In the genomic region with DNA sequence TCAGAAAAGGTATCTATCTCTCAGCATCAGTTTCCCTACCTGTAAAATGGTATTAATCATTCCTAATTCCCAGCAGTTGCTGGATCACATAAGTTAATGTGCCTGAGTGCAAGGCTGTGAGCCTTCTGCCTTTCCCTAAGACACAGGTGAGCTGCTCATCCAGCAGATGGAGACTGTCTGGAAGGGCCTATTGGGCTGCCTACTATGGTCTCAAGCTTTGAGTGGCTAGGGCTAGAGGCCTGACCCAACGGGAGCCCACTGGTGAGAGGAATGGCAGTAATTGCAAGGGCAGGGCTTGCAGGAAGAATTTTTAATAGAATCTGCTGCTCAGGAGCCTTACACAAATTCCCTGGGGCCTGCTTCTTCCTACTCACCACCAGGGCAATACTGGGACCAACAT, we compare ENCODE assay signal across 28 cellular contexts. TPM values are rescaled to one million over a fixed set of nuclear protein-coding genes. Genes with fewer than 3 reads are reported as not detected.
"Had no signal": no experiment of that assay in that cellular context is flagged by ENCODE, and none has a peak within 500 bp of the region (broad histone marks: within the 10 kb centered on the region; RNA-seq: fewer than 3 reads in every experiment).

No MANE protein-coding gene starts in this region.

- H3K36me3 ChIP-seq: esophagus muscularis mucosa, neutrophil, pancreas, right atrium auricular region, thyroid gland had no signal

- H3K27ac Mint-ChIP-seq: activated naive CD4-positive, alpha-beta T cell treated with anti-CD3 and anti-CD28 coated beads, Interleukin-2, amount 50 U/mL, for 72 hours; activated T-helper 17 cell treated with anti-CD3 and anti-CD28 coated beads, Interleukin-2, amount 50 U/mL, for 72 hours; brain; nephron had no signal

- DNase-seq: activated CD4-positive, alpha-beta T cell treated with anti-CD3 and anti-CD28 coated beads for 1 hour; activated T-cell treated with anti-CD3 and anti-CD28 coated beads, Interleukin-2, amount 50 U/mL, for 1 hour; aorta; caudate nucleus; dermis blood vessel endothelial cell; effector memory CD4-positive, alpha-beta T cell; glutamatergic neuron; islet precursor cell; left cardiac atrium; pancreas; psoas muscle; stimulated activated CD4-positive, alpha-beta T cell treated with anti-CD3 and anti-CD28 coated beads, Interleukin-4, amount 100 ng/mL, for 4 hours; stimulated activated naive CD8-positive, alpha-beta T cell treated with anti-CD3 and anti-CD28 coated beads, Interleukin-15, Interleukin-2, amounts not matched to agents 100 U/mL and 50 U/mL, for 24 hours; substantia nigra had no signal

- H3K27me3 Mint-ChIP-seq: activated T-helper 17 cell treated with anti-CD3 and anti-CD28 coated beads, Interleukin-2, amount 50 U/mL, for 72 hours; brain had no signal

- H3K4me3 Mint-ChIP-seq: activated T-helper 17 cell treated with anti-CD3 and anti-CD28 coated beads, Interleukin-2, amount 50 U/mL, for 72 hours; nephron had no signal

- H3K4me1 ChIP-seq: pancreas had no signal

- H3K27me3 ChIP-seq: esophagus muscularis mucosa, pancreas, right atrium auricular region, thyroid gland had no signal

- H3K9me3 ChIP-seq: esophagus muscularis mucosa, neutrophil, pancreas, psoas muscle, right atrium auricular region, thyroid gland had no signal

- H3K9me3 Mint-ChIP-seq: activated naive CD4-positive, alpha-beta T cell treated with anti-CD3 and anti-CD28 coated beads, Interleukin-2, amount 50 U/mL, for 72 hours; activated T-helper 17 cell treated with anti-CD3 and anti-CD28 coated beads, Interleukin-2, amount 50 U/mL, for 72 hours; brain; nephron had no signal

- ATAC-seq: activated naive CD4-positive, alpha-beta T cell treated with anti-CD3 and anti-CD28 coated beads, Interleukin-2, amount 50 U/mL, for 72 hours; activated T-helper 17 cell treated with anti-CD3 and anti-CD28 coated beads, Interleukin-2, amount 50 U/mL, for 72 hours; left cardiac atrium; pancreas; psoas muscle; stimulated activated naive CD8-positive, alpha-beta T cell treated with anti-CD3 and anti-CD28 coated beads, Interleukin-15, Interleukin-2, amounts not matched to agents 100 U/mL and 50 U/mL, for 24 hours had no signal

- H3K36me3 Mint-ChIP-seq: brain had no signal

- H3K27ac ChIP-seq: esophagus muscularis mucosa, neutrophil, pancreas, psoas muscle, right atrium auricular region, thyroid gland, VCaP had no signal

- H3K4me3 ChIP-seq: esophagus muscularis mucosa, pancreas, psoas muscle, right atrium auricular region, thyroid gland had no signal

RNA-seq across cellular contexts. Expression of a gene that starts 4.3 kb away (rescaled TPM):
- total RNA-seq: dermis blood vessel endothelial cell had no signal

RNA-seq across cellular contexts. Expression of a gene that starts 33.4 kb away (rescaled TPM):
- total RNA-seq: activated naive CD4-positive, alpha-beta T cell treated with anti-CD3 and anti-CD28 coated beads, Interleukin-2, amount 50 U/mL, for 72 hours; activated T-helper 17 cell treated with anti-CD3 and anti-CD28 coated beads, Interleukin-2, amount 50 U/mL, for 72 hours; dermis blood vessel endothelial cell; endothelial cell of umbilical vein; left cardiac atrium; liver; pancreas; psoas muscle; right atrium auricular region; T-helper 2 cell treated with Interferon-gamma antibody and Interleukin-4, amounts not matched to agents 100 ng/mL and 5 ng/mL, for 36 hours; thyroid gland; ureter had no signal
- polyA plus RNA-seq: adipose tissue, aorta, liver, psoas muscle had no signal
